ENCODE assay signal across 8 cellular contexts in the genomic region with DNA sequence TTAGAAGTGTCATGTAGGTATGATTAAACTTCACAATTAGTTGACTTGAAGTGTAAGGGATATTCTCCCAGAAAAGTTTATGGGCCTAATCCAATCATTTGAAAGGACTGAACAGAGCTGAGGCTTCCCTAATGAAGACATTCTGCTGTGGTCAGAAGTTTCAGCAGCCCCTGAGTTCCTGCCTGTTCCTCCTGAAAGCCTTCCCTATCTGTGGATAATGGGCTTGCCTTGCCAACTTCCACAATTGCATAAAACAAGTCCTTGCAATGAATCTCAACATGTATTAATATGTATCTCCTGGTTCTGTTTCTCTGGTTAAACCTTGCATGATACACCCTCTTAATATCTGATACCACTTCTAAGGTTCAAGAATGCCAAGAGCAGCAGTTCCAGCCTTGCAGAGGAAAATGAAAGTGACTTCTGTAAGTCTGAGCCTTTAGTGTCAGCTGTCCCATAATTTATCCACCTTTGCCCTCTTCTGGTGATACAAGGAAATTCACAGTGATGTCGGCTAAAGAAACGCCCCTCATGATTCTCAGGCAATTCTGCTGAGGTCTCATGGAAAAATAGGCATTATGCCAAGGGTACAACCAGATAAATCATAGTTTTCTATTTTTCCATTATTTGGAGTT.
DNase-seq lines count a peak whose midpoint lies in the region; ATAC-seq and TF ChIP-seq lines count a peak whose summit lies in the region.

No MANE protein-coding gene starts in this region.

- H3K9me3 ChIP-seq in Panc1 (ENCODE audit: control insufficient read depth, insufficient read depth, low read depth, low read length), result no peaks in the 10 kb centered on the region
- no peaks in the 10 kb centered on the region for H3K9me3 ChIP-seq in colonic mucosa
- H3K9me3 ChIP-seq in lower lobe of right lung, result no peaks in the 10 kb centered on the region
- H3K9me3 ChIP-seq in aorta (ENCODE audit: control insufficient read depth, low read length), result no peaks in the 10 kb centered on the region

- no peak overlapping the region for H3K4me3 ChIP-seq in Panc1 (ENCODE audit: low read depth in 2 of 2, low read length in 2 of 2)
- H3K4me3 ChIP-seq in colonic mucosa, result no peak overlapping the region
- no peak overlapping the region for H3K4me3 ChIP-seq in lower lobe of right lung
- no peak overlapping the region for H3K4me3 ChIP-seq in aorta (ENCODE audit: low read length in 2 of 2)

- no peaks in the 10 kb centered on the region for H3K9me3 Mint-ChIP-seq in activated T-cell treated with anti-CD3 and anti-CD28 coated beads, Interleukin-2, amount 50 U/mL, for 4 hours

- H3K27ac ChIP-seq in Panc1 (ENCODE audit: low read length), result no peak overlapping the region
- H3K27ac ChIP-seq in colonic mucosa, result no peak overlapping the region
- no peak overlapping the region for H3K27ac ChIP-seq in lower lobe of right lung
- peak overlapping the region in 1 of 2 donors; percentile 51 for H3K27ac ChIP-seq in aorta (ENCODE audit: low read depth in 1 of 2, low read length in 2 of 2)

- WGBS in aorta, 2 donors, result 0 to 1% methylated on average over 2 of the region's 2 CpGs

- H3K9ac ChIP-seq in colonic mucosa (ENCODE audit: low read depth in 2 of 2, low read length in 2 of 2), result no peak overlapping the region

- H3K4me3 Mint-ChIP-seq in activated T-cell treated with anti-CD3 and anti-CD28 coated beads, Interleukin-2, amount 50 U/mL, for 4 hours, result no peak overlapping the region

- H3K27me3 Mint-ChIP-seq in activated T-cell treated with anti-CD3 and anti-CD28 coated beads, Interleukin-2, amount 50 U/mL, for 4 hours (ENCODE audit: low read depth), result no peaks in the 10 kb centered on the region

- no peak for DNase-seq in activated T-cell treated with anti-CD3 and anti-CD28 coated beads, Interleukin-2, amount 50 U/mL, for 4 hours
- DNase-seq in activated T-cell treated with anti-CD3 and anti-CD28 coated beads, Interleukin-2, amount 50 U/mL, for 1 hour, result no peak
- peak; percentile 22 for DNase-seq in HuH-7.5 (ENCODE audit: low spot score)
- DNase-seq in Panc1 (ENCODE audit: low read depth, low spot score), result peak; percentile 13
- peak; percentile 22 for DNase-seq in colonic mucosa
- DNase-seq in lower lobe of right lung, result no peak
- DNase-seq in aorta, result no peak

- H3K4me1 ChIP-seq in Panc1 (ENCODE audit: control insufficient read depth, insufficient read depth, low read length) (no peaks in the 10 kb centered on the region), colonic mucosa (no peaks in the 10 kb centered on the region), lower lobe of right lung (peaks cover 11% of the 10 kb centered on the region), aorta (ENCODE audit: control insufficient read depth in 1 of 2, insufficient read depth in 2 of 2, low read length in 2 of 2) (peaks cover 2 to 14% of the 10 kb centered on the region in 2 donors)

- intact Hi-C loops in Panc1 (cut with micrococcal nuclease; ENCODE audit: unreplicated experiment) (no loop called here), colonic mucosa (cut with DNase I) (loop anchor here (5.0 kb wide), 1 partner anchor 46 kb away; no protein-coding TSS in a partner anchor), lower lobe of right lung (cut with DNase I) (no loop called here), aorta (cut with DNase I) (loop anchor here (5.0 kb wide), 1 partner anchor 46 kb away; no protein-coding TSS in a partner anchor)

- H3K36me3 ChIP-seq in Panc1 (ENCODE audit: control insufficient read depth, insufficient read depth, low read length) (no peaks in the 10 kb centered on the region), colonic mucosa (no peaks in the 10 kb centered on the region), lower lobe of right lung (no peaks in the 10 kb centered on the region), aorta (ENCODE audit: control insufficient read depth in 1 of 2, insufficient read depth in 2 of 2, low read length in 1 of 2) (no peaks in the 10 kb centered on the region)

- BruUV-seq in Panc1 (replicated peaks; lab: Mats Ljungman, UMichigan), result no TSS peak

- in situ Hi-C loops in Panc1 (cut with HindIII; ENCODE audit: low pct_unique_long_range_greater_than_20kb, low sequenced_read_pairs), result no loop called here

- no peaks in the 10 kb centered on the region for H3K27me3 ChIP-seq in Panc1 (ENCODE audit: control insufficient read depth, insufficient read depth, low read length)
- no peaks in the 10 kb centered on the region for H3K27me3 ChIP-seq in colonic mucosa
- no peaks in the 10 kb centered on the region for H3K27me3 ChIP-seq in lower lobe of right lung (ENCODE audit: low read depth)
- no peaks in the 10 kb centered on the region for H3K27me3 ChIP-seq in aorta (ENCODE audit: control insufficient read depth in 1 of 2, insufficient read depth in 2 of 2, low read length in 1 of 2)

- CTCF ChIA-PET in Panc1 (lab: Charles Lee), result interaction anchor here (1.5 kb wide), 1 partner anchor 38 kb away, joined by 3 read pairs; no protein-coding TSS in a partner anchor

- peaks cover 5% of the 10 kb centered on the region for H3K4me1 Mint-ChIP-seq in activated T-cell treated with anti-CD3 and anti-CD28 coated beads, Interleukin-2, amount 50 U/mL, for 4 hours (ENCODE audit: low read depth)

- peak; percentile 61 to 69 for ATAC-seq in activated T-cell treated with anti-CD3 and anti-CD28 coated beads, Interleukin-2, amount 50 U/mL, for 4 hours
- peak; percentile 87 for ATAC-seq in GM21515 (IDR thresholded peaks at IDR 0.05; ENCODE audit: unreplicated experiment)
- no peak for ATAC-seq in Panc1
- peak; percentile 75 to 82 for ATAC-seq in lower lobe of right lung
- ATAC-seq in aorta (ENCODE audit: low FRiP score), result peak; percentile 77

- no peaks in the 10 kb centered on the region for H3K36me3 Mint-ChIP-seq in activated T-cell treated with anti-CD3 and anti-CD28 coated beads, Interleukin-2, amount 50 U/mL, for 4 hours (ENCODE audit: insufficient read depth)

- TF ChIP-seq CTCF in Panc1 (IDR thresholded peaks at IDR 0.05) (peak; percentile 51), colonic mucosa (IDR thresholded peaks at IDR 0.05) (peak; percentile 46), lower lobe of right lung (IDR thresholded peaks at IDR 0.05) (peak; percentile 55)

- POLR2A ChIA-PET in Panc1 (lab: Charles Lee), result no interaction called here

Comparison
In these comparisons a context has a peak if more than half of its experiments do, and no peak if none do; other contexts are left out.
1. DNase-seq: peak in HuH-7.5 (single experiment), Panc1 (single experiment) and colonic mucosa (single experiment); none in activated T-cell treated with anti-CD3 and anti-CD28 coated beads, Interleukin-2, amount 50 U/mL, for 4 hours (single experiment), activated T-cell treated with anti-CD3 and anti-CD28 coated beads, Interleukin-2, amount 50 U/mL, for 1 hour (single experiment), lower lobe of right lung (single experiment) and aorta (0 of 2).
2. intact Hi-C loops: an anchor here in colonic mucosa (5.0 kb wide) and aorta (5.0 kb wide); none called in Panc1 and lower lobe of right lung.
3. Peak in every context shown above with its lines, with median percentiles within 50 percentile points of each other: CTCF ChIP-seq.